Comparison of ENCODE assay signal across 8 cellular contexts in the genomic region with DNA sequence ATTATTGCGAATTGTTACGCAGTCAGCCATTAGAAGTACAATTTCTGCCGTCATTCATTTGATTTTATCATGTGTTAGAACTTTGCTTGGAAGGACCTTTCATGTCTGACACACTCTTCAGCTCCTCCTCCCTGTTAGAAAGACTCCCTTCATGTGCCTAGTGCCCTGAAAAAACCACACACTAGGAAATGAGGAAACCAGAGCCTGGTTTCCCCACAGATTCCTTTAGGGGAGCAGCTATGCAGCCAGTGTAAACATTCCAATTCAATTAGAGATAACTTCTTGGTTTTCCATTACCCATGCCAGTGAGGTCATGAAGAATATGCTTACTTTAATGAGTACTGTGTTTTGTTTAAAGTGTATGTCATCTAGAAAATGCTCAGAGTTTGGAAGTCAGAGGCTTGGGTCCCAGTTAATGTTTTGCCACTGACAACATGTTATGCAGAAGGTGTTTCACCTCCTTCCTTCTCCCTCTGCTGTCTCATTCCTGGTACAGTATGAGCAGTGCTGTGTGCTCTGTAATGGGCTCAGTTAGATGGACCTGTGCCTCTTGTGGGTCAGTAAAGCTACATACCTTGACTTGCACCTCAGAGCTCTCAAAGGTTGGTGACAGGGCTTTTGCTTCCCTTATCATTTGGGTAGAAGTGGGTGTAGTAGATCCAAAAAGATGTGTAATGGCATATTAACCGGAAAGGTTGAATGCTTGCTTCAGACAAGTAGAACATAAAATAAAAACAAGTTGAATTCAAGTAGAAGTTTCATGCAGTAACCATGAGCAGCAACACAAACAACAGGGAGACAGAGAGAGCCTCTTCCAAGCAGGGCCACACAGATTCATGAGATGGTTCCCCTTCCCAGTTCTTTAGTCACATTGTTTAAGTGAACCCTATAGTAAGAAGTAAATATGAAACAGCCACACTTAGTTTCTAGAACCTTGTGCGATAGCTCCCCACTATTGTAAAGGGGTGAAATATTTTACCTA. TPM values are rescaled to one million over a fixed set of nuclear protein-coding genes. Genes with fewer than 3 reads are reported as not detected.
DNase-seq lines count a peak whose midpoint lies in the region; ATAC-seq, FAIRE-seq and TF ChIP-seq lines count a peak whose summit lies in the region.

No MANE protein-coding gene starts in this region.

- H3K27me3 Mint-ChIP-seq in activated T-helper 1 cell treated with anti-CD3 and anti-CD28 coated beads, Interleukin-12 subunit alpha, Interleukin-12 subunit beta, Interleukin-2, Interleukin-4 antibody, amounts not matched to agents 30 ng/mL and 10 ng/mL and 1 ng/mL, durations not matched to agents 14 hours and 24 hours and 36 hours (ENCODE audit: insufficient read depth), result no peaks in the 10 kb centered on the region

- peak overlapping the region; percentile 48 for H3K4me3 Mint-ChIP-seq in activated T-helper 1 cell treated with anti-CD3 and anti-CD28 coated beads, Interleukin-12 subunit alpha, Interleukin-12 subunit beta, Interleukin-2, Interleukin-4 antibody, amounts not matched to agents 30 ng/mL and 10 ng/mL and 1 ng/mL, durations not matched to agents 14 hours and 24 hours and 36 hours

- WGBS in aorta, 2 donors, result 24 to 28% methylated on average over 5 of the region's 5 CpGs

- ATAC-seq in aorta (ENCODE audit: low FRiP score), result peak; percentile 85

- H3K27ac Mint-ChIP-seq in activated T-helper 1 cell treated with anti-CD3 and anti-CD28 coated beads, Interleukin-12 subunit alpha, Interleukin-12 subunit beta, Interleukin-2, Interleukin-4 antibody, amounts not matched to agents 30 ng/mL and 10 ng/mL and 1 ng/mL, durations not matched to agents 14 hours and 24 hours and 36 hours, result peak overlapping the region; percentile 73

- no peaks in the 10 kb centered on the region for H3K9me3 Mint-ChIP-seq in activated T-helper 1 cell treated with anti-CD3 and anti-CD28 coated beads, Interleukin-12 subunit alpha, Interleukin-12 subunit beta, Interleukin-2, Interleukin-4 antibody, amounts not matched to agents 30 ng/mL and 10 ng/mL and 1 ng/mL, durations not matched to agents 14 hours and 24 hours and 36 hours

- no peaks in the 10 kb centered on the region for H3K27me3 ChIP-seq in aorta (ENCODE audit: control insufficient read depth in 1 of 2, insufficient read depth in 2 of 2, low read length in 1 of 2)

- intact Hi-C loops in activated T-helper 1 cell treated with anti-CD3 and anti-CD28 coated beads, Interleukin-12 subunit alpha, Interleukin-12 subunit beta, Interleukin-2, Interleukin-4 antibody, amounts not matched to agents 30 ng/mL and 10 ng/mL and 1 ng/mL, durations not matched to agents 14 hours and 24 hours and 36 hours (cut with micrococcal nuclease), result loop anchor here (5.0 kb wide), 1 partner anchor 316 kb away; the partner anchor contains the start of gene DTWD2
- intact Hi-C loops in kidney (cut with DNase I), result no loop called here
- intact Hi-C loops in aorta (cut with DNase I), result no loop called here
- intact Hi-C loops in head of caudate nucleus (cut with DNase I), result no loop called here

- H3K36me3 ChIP-seq in HEK293 (ENCODE audit: control insufficient read depth in 2 of 2, insufficient read depth in 1 of 2, low read length in 2 of 2), result no peaks in the 10 kb centered on the region
- no peaks in the 10 kb centered on the region for H3K36me3 ChIP-seq in kidney (ENCODE audit: control insufficient read depth in 1 of 2, insufficient read depth in 2 of 2, low read length in 2 of 2)
- H3K36me3 ChIP-seq in aorta (ENCODE audit: control insufficient read depth in 1 of 2, insufficient read depth in 2 of 2, low read length in 1 of 2), result no peaks in the 10 kb centered on the region

- H3K4me3 ChIP-seq in AG09309 (ENCODE audit: control insufficient read depth, low read depth, low read length), result no peak overlapping the region
- no peak overlapping the region for H3K4me3 ChIP-seq in HEK293 (ENCODE audit: low read depth, low read length)
- H3K4me3 ChIP-seq in kidney (ENCODE audit: low read length in 2 of 2), result no peak overlapping the region
- peak overlapping the region in 1 of 2 donors; percentile 10 for H3K4me3 ChIP-seq in aorta (ENCODE audit: low read length in 2 of 2)

- TF ChIP-seq CTCF in AG09309 (IDR thresholded peaks at IDR 0.05; ENCODE audit: control insufficient read depth, insufficient read depth, low read depth, low read length, missing control alignments), result no peak
- TF ChIP-seq CTCF in HEK293 (tag by site-specific recombination; IDR thresholded peaks at IDR 0.05), result peak; percentile 50; the same call in 1 of the 2 replicates
- TF ChIP-seq CTCF in kidney (IDR thresholded peaks at IDR 0.05; ENCODE audit: borderline replicate concordance, extremely low read depth, insufficient read depth), result no peak

- peak; percentile 62 for FAIRE-seq in kidney (lab: Jason Lieb, UNC)

- H3K9me3 ChIP-seq in HEK293 (ENCODE audit: control insufficient read depth, insufficient read depth, low read depth, low read length), result no peaks in the 10 kb centered on the region
- no peaks in the 10 kb centered on the region for H3K9me3 ChIP-seq in kidney (ENCODE audit: control insufficient read depth in 1 of 2, low read length in 2 of 2)
- H3K9me3 ChIP-seq in aorta (ENCODE audit: control insufficient read depth, low read length), result no peaks in the 10 kb centered on the region

- H3K4me1 ChIP-seq in HEK293 (ENCODE audit: control insufficient read depth, insufficient read depth, low read length), result peaks cover 30% of the 10 kb centered on the region
- peaks cover 10% of the 10 kb centered on the region in 2 donors for H3K4me1 ChIP-seq in kidney (ENCODE audit: control insufficient read depth in 1 of 2, insufficient read depth in 1 of 2, low read depth in 1 of 2, low read length in 2 of 2)
- H3K4me1 ChIP-seq in aorta (ENCODE audit: control insufficient read depth in 1 of 2, insufficient read depth in 2 of 2, low read length in 2 of 2), result peaks cover 8 to 9% of the 10 kb centered on the region in 2 donors

- CTCF ChIA-PET in HEK293 (lab: Yijun Ruan, JAX), result interaction anchor here (0.5 to 1.7 kb wide), 7 partner anchors 12 to 131 kb away, joined by 3 to 10 read pairs (median 3); no protein-coding TSS in a partner anchor

- DNase-seq in AG09309 (ENCODE audit: low read depth) (peak; percentile 91), kidney (no peak), aorta (no peak), substantia nigra (lab: John Stamatoyannopoulos, UW) (no peak), DMS79 treated with DMSO at 0.1 percent for 48 hours (lab: John Stamatoyannopoulos, UW) (no peak), head of caudate nucleus (no peak)
- DNase-seq in activated T-helper 1 cell treated with anti-CD3 and anti-CD28 coated beads, Interleukin-12 subunit alpha, Interleukin-12 subunit beta, Interleukin-2, Interleukin-4 antibody, amounts not matched to agents 30 ng/mL and 10 ng/mL and 1 ng/mL, durations not matched to agents 14 hours and 24 hours and 36 hours (ENCODE audit: low spot score), result no peak

- peaks cover 87% of the 10 kb centered on the region for H3K4me1 Mint-ChIP-seq in activated T-helper 1 cell treated with anti-CD3 and anti-CD28 coated beads, Interleukin-12 subunit alpha, Interleukin-12 subunit beta, Interleukin-2, Interleukin-4 antibody, amounts not matched to agents 30 ng/mL and 10 ng/mL and 1 ng/mL, durations not matched to agents 14 hours and 24 hours and 36 hours (ENCODE audit: low read depth)

- H3K36me3 Mint-ChIP-seq in activated T-helper 1 cell treated with anti-CD3 and anti-CD28 coated beads, Interleukin-12 subunit alpha, Interleukin-12 subunit beta, Interleukin-2, Interleukin-4 antibody, amounts not matched to agents 30 ng/mL and 10 ng/mL and 1 ng/mL, durations not matched to agents 14 hours and 24 hours and 36 hours (ENCODE audit: low read depth), result peaks cover 31% of the 10 kb centered on the region

- H3K27ac ChIP-seq in HEK293 (ENCODE audit: extremely low read depth, low read depth, low read length) (peak overlapping the region; percentile 40), kidney (ENCODE audit: low read depth in 2 of 2, low read length in 2 of 2) (peak overlapping the region in 1 of 2 donors; percentile 7), aorta (ENCODE audit: low read depth in 1 of 2, low read length in 2 of 2) (peak overlapping the region; percentile 77 to 99), substantia nigra (ENCODE audit: low read depth, low read length, poor library complexity, severe bottlenecking) (no peak overlapping the region)

- POLR2A ChIA-PET in HEK293 (lab: Yijun Ruan, JAX), result interaction anchor here (0.8 to 1.8 kb wide), 10 partner anchors 14 to 232 kb away, joined by 3 to 12 read pairs (median 5); partner anchors contain the start of gene DMXL1

- no peak overlapping the region for H3K9ac ChIP-seq in kidney (ENCODE audit: low read length in 2 of 2)

TF ChIP-seq in HEK293, 187 proteins besides CTCF, POLR2A, EP300 and RAD21 (continues in another document):
- no peak for TF ChIP-seq ZNF175 (tag by site-specific recombination; IDR thresholded peaks at IDR 0.05)
- no peak for TF ChIP-seq ZBTB7A (tag by site-specific recombination; IDR thresholded peaks at IDR 0.05; ENCODE audit: low read depth)
- TF ChIP-seq, protein P1, sequence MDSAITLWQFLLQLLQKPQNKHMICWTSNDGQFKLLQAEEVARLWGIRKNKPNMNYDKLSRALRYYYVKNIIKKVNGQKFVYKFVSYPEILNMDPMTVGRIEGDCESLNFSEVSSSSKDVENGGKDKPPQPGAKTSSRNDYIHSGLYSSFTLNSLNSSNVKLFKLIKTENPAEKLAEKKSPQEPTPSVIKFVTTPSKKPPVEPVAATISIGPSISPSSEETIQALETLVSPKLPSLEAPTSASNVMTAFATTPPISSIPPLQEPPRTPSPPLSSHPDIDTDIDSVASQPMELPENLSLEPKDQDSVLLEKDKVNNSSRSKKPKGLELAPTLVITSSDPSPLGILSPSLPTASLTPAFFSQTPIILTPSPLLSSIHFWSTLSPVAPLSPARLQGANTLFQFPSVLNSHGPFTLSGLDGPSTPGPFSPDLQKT (IDR thresholded peaks at IDR 0.05; ENCODE audit: borderline replicate concordance, low read depth, low read length), result no peak
- TF ChIP-seq HOXC10 (CRISPR knock-in tag; IDR thresholded peaks at IDR 0.05), result no peak
- TF ChIP-seq GLI2 (tag by site-specific recombination; IDR thresholded peaks at IDR 0.05; ENCODE audit: borderline replicate concordance, low read depth), result peak; percentile 56; the same call in 1 of the 2 replicates
- no peak for TF ChIP-seq ZNF560 (tag by site-specific recombination; IDR thresholded peaks at IDR 0.05; ENCODE audit: borderline replicate concordance)
- TF ChIP-seq TRIM28 (IDR thresholded peaks at IDR 0.05; ENCODE audit: borderline replicate concordance, low read length), result peak; percentile 77; the same call in 1 of the 2 replicates

RNA-seq across cellular contexts. Expression of gene TNFAIP8, which starts 52.6 kb away (rescaled TPM):
- 214 and 219 TPM in 2 replicates for total RNA-seq in activated T-helper 1 cell treated with anti-CD3 and anti-CD28 coated beads, Interleukin-12 subunit alpha, Interleukin-12 subunit beta, Interleukin-2, Interleukin-4 antibody, amounts not matched to agents 30 ng/mL and 10 ng/mL and 1 ng/mL, durations not matched to agents 14 hours and 24 hours and 36 hours
- total RNA-seq in kidney (41.5 TPM), aorta (10 to 100 TPM; 17.8 to 26.9 TPM)
- polyA plus RNA-seq in kidney (ENCODE audit: insufficient read depth, low read depth, low replicate concordance) (13.3 TPM), aorta (10 to 100 TPM; 13.7 to 32.2 TPM)
